1 cellular context compared by ENCODE assay signal in genomic region chr1:32770221-32770731, GRCh38.
TF ChIP-seq lines count a peak whose summit lies in the region.

No MANE protein-coding gene starts in this region.

TF ChIP-seq in HepG2, 621 proteins besides CTCF, POLR2A, EP300 and RAD21:
- no peak for TF ChIP-seq ATM (IDR thresholded peaks at IDR 0.05; ENCODE audit: borderline replicate concordance)
- TF ChIP-seq ZGPAT (CRISPR knock-in tag; IDR thresholded peaks at IDR 0.05) = no peak
- TF ChIP-seq ZBTB33 (CRISPR knock-in tag; IDR thresholded peaks at IDR 0.05) = peak; percentile 46
- peak; percentile 22 for TF ChIP-seq AGO2 (optimal IDR thresholded peaks at IDR 0.05; ENCODE audit: low read depth, low read length)
